Comparison of ENCODE assay signal across 32 cellular contexts in the genomic region with DNA sequence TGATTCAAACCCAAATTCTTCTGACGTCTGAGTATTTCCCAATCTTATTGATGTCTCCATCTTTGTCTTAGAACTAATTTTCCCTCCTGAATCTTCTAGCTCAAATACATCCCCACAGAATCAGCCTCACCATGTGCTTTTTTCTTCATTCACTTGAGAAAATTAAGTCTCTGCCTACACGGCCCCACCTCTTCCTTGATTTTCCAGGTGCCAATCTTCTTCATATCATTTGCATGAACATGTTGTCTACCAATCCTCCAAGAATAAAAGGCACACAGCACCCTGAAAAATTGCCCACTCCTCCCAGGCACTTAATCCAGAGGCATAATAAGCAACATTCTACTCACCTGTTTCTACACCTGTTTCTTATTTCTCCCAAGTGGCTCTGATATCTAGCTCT.
"Had no signal": no experiment of that assay in that cellular context is flagged by ENCODE, and none has a peak within 500 bp of the region (broad histone marks: within the 10 kb centered on the region; RNA-seq: fewer than 3 reads in every experiment).

No MANE protein-coding gene starts in this region.

- H3K36me3 Mint-ChIP-seq: activated CD4-positive, alpha-beta memory T cell treated with anti-CD3 and anti-CD28 coated beads for 36 hours; activated naive CD4-positive, alpha-beta T cell treated with anti-CD3 and anti-CD28 coated beads, Interleukin-2, amount 50 U/mL, for 72 hours; activated naive CD8-positive, alpha-beta T cell treated with anti-CD3 and anti-CD28 coated beads for 36 hours; brain had no signal

- H3K4me1 Mint-ChIP-seq: activated B cell treated with CpG ODN at 0.5 μM for 24 hours; activated CD4-positive, alpha-beta T cell treated with anti-CD3 and anti-CD28 coated beads for 36 hours; activated naive CD8-positive, alpha-beta T cell treated with anti-CD3 and anti-CD28 coated beads for 36 hours; activated T-helper 17 cell treated with anti-CD3 and anti-CD28 coated beads, Interleukin-2, amount 50 U/mL, for 72 hours; central memory CD8-positive, alpha-beta T cell had no signal

- H3K27ac Mint-ChIP-seq: activated B cell treated with CpG ODN at 0.5 μM for 24 hours; activated CD4-positive, alpha-beta memory T cell treated with anti-CD3 and anti-CD28 coated beads for 36 hours; activated CD4-positive, alpha-beta T cell treated with anti-CD3 and anti-CD28 coated beads for 36 hours; activated CD8-positive, alpha-beta T cell treated with anti-CD3 and anti-CD28 coated beads for 36 hours; activated naive CD4-positive, alpha-beta T cell treated with anti-CD3 and anti-CD28 coated beads for 36 hours; activated naive CD4-positive, alpha-beta T cell treated with anti-CD3 and anti-CD28 coated beads, Interleukin-2, amount 50 U/mL, for 72 hours; activated naive CD8-positive, alpha-beta T cell treated with anti-CD3 and anti-CD28 coated beads for 36 hours; activated T-cell treated with anti-CD3 and anti-CD28 coated beads, Interleukin-2, amount 50 U/mL, for 72 hours; activated T-helper 1 cell treated with anti-CD3 and anti-CD28 coated beads, Interleukin-12 subunit alpha, Interleukin-12 subunit beta, Interleukin-2, Interleukin-4 antibody, amounts not matched to agents 30 ng/mL and 10 ng/mL and 1 ng/mL, durations not matched to agents 14 hours and 24 hours and 36 hours; activated T-helper 17 cell treated with anti-CD3 and anti-CD28 coated beads, Interleukin-2, amount 50 U/mL, for 72 hours; brain; T-helper 1 cell treated with Interleukin-12 subunit alpha and Interleukin-12 subunit beta and Interleukin-4 antibody, amounts not matched to agents 30 μg/mL and 1 μg/mL, for 36 hours; T-helper 2 cell treated with Interferon-gamma antibody and Interleukin-4, amounts not matched to agents 5 μg/mL and 100 μg/mL, for 36 hours had no signal

- H3K4me3 Mint-ChIP-seq: activated B cell treated with CpG ODN at 0.5 μM for 24 hours; activated CD4-positive, alpha-beta memory T cell treated with anti-CD3 and anti-CD28 coated beads for 36 hours; activated CD4-positive, alpha-beta T cell treated with anti-CD3 and anti-CD28 coated beads for 36 hours; activated CD8-positive, alpha-beta T cell treated with anti-CD3 and anti-CD28 coated beads for 36 hours; activated naive CD4-positive, alpha-beta T cell treated with anti-CD3 and anti-CD28 coated beads for 36 hours; activated naive CD8-positive, alpha-beta T cell treated with anti-CD3 and anti-CD28 coated beads for 36 hours; activated T-cell treated with anti-CD3 and anti-CD28 coated beads, Interleukin-2, amount 50 U/mL, for 4 hours; activated T-cell treated with anti-CD3 and anti-CD28 coated beads, Interleukin-2, amount 50 U/mL, for 72 hours; activated T-helper 1 cell treated with anti-CD3 and anti-CD28 coated beads, Interleukin-12 subunit alpha, Interleukin-12 subunit beta, Interleukin-2, Interleukin-4 antibody, amounts not matched to agents 30 ng/mL and 10 ng/mL and 1 ng/mL, durations not matched to agents 14 hours and 24 hours and 36 hours; activated T-helper 17 cell treated with anti-CD3 and anti-CD28 coated beads, Interleukin-2, amount 50 U/mL, for 72 hours; brain; central memory CD8-positive, alpha-beta T cell; T-helper 1 cell treated with Interleukin-12 subunit alpha and Interleukin-12 subunit beta and Interleukin-4 antibody, amounts not matched to agents 30 μg/mL and 1 μg/mL, for 36 hours; T-helper 2 cell treated with Interferon-gamma antibody and Interleukin-4, amounts not matched to agents 5 μg/mL and 100 μg/mL, for 36 hours had no signal

- DNase-seq: activated B cell treated with CpG ODN at 0.5 μM for 24 hours; activated CD4-positive, alpha-beta memory T cell treated with anti-CD3 and anti-CD28 coated beads for 36 hours; activated CD4-positive, alpha-beta T cell treated with anti-CD3 and anti-CD28 coated beads for 36 hours; activated CD4-positive, alpha-beta T cell treated with anti-CD3 and anti-CD28 coated beads for 48 hours; activated CD4-positive, alpha-beta T cell treated with anti-CD3 and anti-CD28 coated beads, Interleukin-2, amount 50 U/mL, for 1 hour; activated CD4-positive, alpha-beta T cell treated with anti-CD3 and anti-CD28 coated beads, Interleukin-2, amount 50 U/mL, for 4 hours; activated CD4-positive, CD25-positive, alpha-beta regulatory T cell treated with anti-CD3 and anti-CD28 coated beads, Interleukin-2, amount 50 U/mL, for 72 hours; activated CD8-positive, alpha-beta memory T cell treated with anti-CD3 and anti-CD28 coated beads, Interleukin-2, amount 50 U/mL, for 4 hours; activated CD8-positive, alpha-beta T cell treated with anti-CD3 and anti-CD28 coated beads for 36 hours; activated effector memory CD4-positive, alpha-beta T cell treated with anti-CD3 and anti-CD28 coated beads, Interleukin-2, amount 50 U/mL, for 16 hours; activated gamma-delta T cell treated with Interleukin-2 at 50 U/mL for 16 hours; activated naive CD4-positive, alpha-beta T cell; activated naive CD4-positive, alpha-beta T cell treated with anti-CD3 and anti-CD28 coated beads for 36 hours; activated naive CD4-positive, alpha-beta T cell treated with anti-CD3 and anti-CD28 coated beads, Interleukin-2, amount 50 U/mL, for 16 hours; activated naive CD8-positive, alpha-beta T cell treated with anti-CD3 and anti-CD28 coated beads for 36 hours; activated T-cell treated with anti-CD3 and anti-CD28 coated beads for 4 hours; activated T-cell treated with anti-CD3 and anti-CD28 coated beads, Interleukin-2, amount 50 U/mL, for 1 hour; activated T-cell treated with anti-CD3 and anti-CD28 coated beads, Interleukin-2, amount 50 U/mL, for 4 hours; activated T-cell treated with anti-CD3 and anti-CD28 coated beads, Interleukin-2, amount 50 U/mL, for 72 hours; amygdala; anterior cingulate cortex; cerebellar nuclear complex; T-helper 1 cell; T-helper 2 cell; T-helper 9 cell had no signal

- H3K27me3 Mint-ChIP-seq: activated B cell treated with CpG ODN at 0.5 μM for 24 hours; activated CD4-positive, alpha-beta memory T cell treated with anti-CD3 and anti-CD28 coated beads for 36 hours; activated CD4-positive, alpha-beta T cell treated with anti-CD3 and anti-CD28 coated beads for 36 hours; activated naive CD8-positive, alpha-beta T cell treated with anti-CD3 and anti-CD28 coated beads for 36 hours; activated T-helper 17 cell treated with anti-CD3 and anti-CD28 coated beads, Interleukin-2, amount 50 U/mL, for 72 hours; central memory CD8-positive, alpha-beta T cell had no signal
